25 cellular contexts compared by ENCODE assay signal in the genomic region with DNA sequence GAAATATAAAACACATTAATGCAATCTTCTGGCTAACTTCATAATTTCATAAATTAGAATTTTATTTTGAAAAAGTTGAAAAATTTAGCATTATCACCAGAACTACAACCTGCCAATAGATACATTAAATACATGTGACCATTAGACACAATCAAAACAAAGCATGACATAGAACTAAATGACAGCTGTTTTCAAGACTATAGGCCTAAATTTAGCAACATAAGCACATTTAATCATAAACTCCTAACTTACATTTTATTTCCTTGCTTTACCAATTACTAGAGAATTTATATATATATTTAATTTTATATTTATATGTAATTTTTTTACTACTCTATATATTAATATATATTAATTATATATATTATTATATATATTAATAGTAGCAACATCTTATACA.
"Had no signal": no experiment of that assay in that cellular context is flagged by ENCODE, and none has a peak within 500 bp of the region (broad histone marks: within the 10 kb centered on the region; RNA-seq: fewer than 3 reads in every experiment).

No MANE protein-coding gene starts in this region.

- H3K4me2 ChIP-seq: neural progenitor cell had no signal

- H3K9me3 ChIP-seq: neutrophil, ovary, right atrium auricular region, suprapubic skin, thoracic aorta, upper lobe of right lung had no signal

- H3K27ac ChIP-seq: left ventricle myocardium inferior, neural progenitor cell, neutrophil, ovary, right atrium auricular region, skin epidermis, suprapubic skin, thoracic aorta, tibial artery, upper lobe of right lung had no signal

- H3K4me3 ChIP-seq: left ventricle myocardium inferior, lung, neural progenitor cell, ovary, right atrium auricular region, skin epidermis, suprapubic skin, thoracic aorta, tibial artery, upper lobe of right lung had no signal

- H2AFZ ChIP-seq: neural progenitor cell had no signal

- FAIRE-seq: urothelium cell line had no signal

- H3K9ac ChIP-seq: neural progenitor cell had no signal

- DNase-seq: hypothalamus; immature natural killer cell; islet precursor cell; left ventricle myocardium inferior; mesendoderm; naive B cell; natural killer cell; nephron progenitor cell; occipital lobe; ovary; stimulated activated CD4-positive, alpha-beta T cell treated with anti-CD3 and anti-CD28 coated beads, Interleukin-4, amount 100 ng/mL, for 24 hours; stimulated activated naive CD4-positive, alpha-beta T cell; tibial artery; trophoblast cell; upper lobe of right lung had no signal

- H3K27me3 ChIP-seq: neural progenitor cell, neutrophil, ovary, right atrium auricular region, suprapubic skin, tibial artery, upper lobe of right lung had no signal

- H3K36me3 ChIP-seq: neural progenitor cell, ovary, right atrium auricular region, suprapubic skin, thoracic aorta, tibial artery, upper lobe of right lung had no signal

- ATAC-seq: natural killer cell; sciatic nerve; stimulated activated effector memory CD8-positive, alpha-beta T cell treated with anti-CD3 and anti-CD28 coated beads, Interleukin-12 subunit alpha, Interleukin-12 subunit beta, amount 100 ng/mL, for 72 hours; upper lobe of right lung had no signal

- H3K4me1 ChIP-seq: left ventricle myocardium inferior, neural progenitor cell, right atrium auricular region, suprapubic skin, upper lobe of right lung had no signal
